ENCODE assay signal across 20 cellular contexts in the genomic region with DNA sequence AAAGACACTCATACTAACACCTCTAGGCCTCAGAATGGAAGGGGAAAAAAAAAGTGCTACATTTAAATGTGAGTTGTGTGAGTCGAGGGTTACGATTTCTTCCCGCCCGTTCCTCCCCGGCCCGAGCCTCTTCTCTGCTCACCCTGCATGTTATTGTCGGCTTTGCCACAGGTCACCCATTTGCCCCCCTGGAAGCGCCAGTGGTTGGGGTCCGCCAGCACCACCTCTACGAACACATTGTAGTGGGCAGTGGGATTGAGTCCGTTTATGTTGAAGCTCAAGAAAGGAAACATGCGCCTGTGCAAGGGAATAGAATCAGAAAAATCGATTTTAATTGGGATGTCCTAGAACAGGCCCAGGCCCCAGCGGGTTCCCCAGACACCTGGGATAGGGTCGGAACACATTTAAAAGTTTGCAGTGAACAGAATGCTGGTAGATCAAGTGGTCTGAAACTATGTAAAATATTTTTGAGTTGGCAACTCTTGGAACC. TPM values are rescaled to one million over a fixed set of nuclear protein-coding genes. Genes with fewer than 3 reads are reported as not detected.
DNase-seq lines count a peak whose midpoint lies in the region; ATAC-seq and TF ChIP-seq lines count a peak whose summit lies in the region.
"Had no signal": no experiment of that assay in that cellular context is flagged by ENCODE, and none has a peak within 500 bp of the region (broad histone marks: within the 10 kb centered on the region; RNA-seq: fewer than 3 reads in every experiment).

No MANE protein-coding gene starts in this region.

- peaks cover 47% of the 10 kb centered on the region for H3K4me1 Mint-ChIP-seq in activated CD8-positive, alpha-beta memory T cell treated with anti-CD3 and anti-CD28 coated beads, Interleukin-2, amount 10 ng/mL, durations not matched to agents 7 days and 5 days
- H3K4me1 Mint-ChIP-seq in activated CD4-positive, alpha-beta memory T cell treated with anti-CD3 and anti-CD28 coated beads for 36 hours (ENCODE audit: low read depth), result peaks cover 22% of the 10 kb centered on the region
- H3K4me1 Mint-ChIP-seq in endothelial cell (ENCODE audit: unreplicated experiment), result peaks cover 29% of the 10 kb centered on the region

- POLR2A ChIA-PET in activated CD4-positive, alpha-beta memory T cell treated with anti-CD3 and anti-CD28 coated beads for 36 hours (lab: Charles Lee), result no interaction called here

- CTCF ChIA-PET in activated CD8-positive, alpha-beta memory T cell treated with anti-CD3 and anti-CD28 coated beads, Interleukin-2, amount 10 ng/mL, durations not matched to agents 7 days and 5 days (lab: Charles Lee), result interaction anchor here (0.6 to 9.6 kb wide), 5 partner anchors 8 to 606 kb away, joined by 4 to 82 read pairs (median 5); no protein-coding TSS in a partner anchor
- CTCF ChIA-PET in activated CD4-positive, alpha-beta memory T cell treated with anti-CD3 and anti-CD28 coated beads for 36 hours (lab: Charles Lee), result interaction anchor here (0.8 to 5.8 kb wide), 3 partner anchors 598 to 607 kb away, joined by 3 to 65 read pairs (median 3); no protein-coding TSS in a partner anchor

- H3K4me1 ChIP-seq in spleen, result peaks cover 15 to 57% (median 41%) of the 10 kb centered on the region in 6 donors
- H3K4me1 ChIP-seq in uterus, result peaks cover 0 to 17% of the 10 kb centered on the region in 2 donors
- H3K4me1 ChIP-seq: prostate gland had no signal

- 24 to 39% (median 33%) methylated on average over 15 of the region's 15 CpGs for WGBS in spleen, 5 donors

- H3K27me3 ChIP-seq in spleen (replicated peaks in 1 of 7) (peaks cover 3 to 98% (median 82%) of the 10 kb centered on the region in 7 donors), uterus (peaks cover 0 to 36% of the 10 kb centered on the region in 2 donors)

- no peaks in the 10 kb centered on the region for H3K36me3 ChIP-seq in spleen
- H3K36me3 ChIP-seq in uterus, result no peaks in the 10 kb centered on the region
- H3K36me3 ChIP-seq: esophagus muscularis mucosa, prostate gland, transverse colon had no signal

- intact Hi-C loops in activated CD4-positive, alpha-beta memory T cell treated with anti-CD3 and anti-CD28 coated beads for 36 hours (cut with micrococcal nuclease), result loop anchor here (5.0 kb wide), 1 partner anchor 162 kb away; no protein-coding TSS in a partner anchor
- intact Hi-C loops in spleen (cut with DNase I; ENCODE audit: low total_unique reads), result no loop called here
- intact Hi-C loops in uterus (cut with DNase I; ENCODE audit: low total_unique reads), result no loop called here

- no peak for DNase-seq in activated CD8-positive, alpha-beta memory T cell treated with anti-CD3 and anti-CD28 coated beads, Interleukin-2, amount 10 ng/mL, durations not matched to agents 7 days and 5 days
- DNase-seq in activated CD8-positive, alpha-beta memory T cell treated with anti-CD3 and anti-CD28 coated beads for 24 hours, result no peak
- no peak for DNase-seq in activated CD4-positive, alpha-beta memory T cell treated with anti-CD3 and anti-CD28 coated beads for 36 hours
- DNase-seq in endothelial cell (ENCODE audit: low spot score) (no peak), spleen (peak; percentile 69), MV-4-11 (lab: John Stamatoyannopoulos, UW) (no peak), uterus (no peak), NCI-H2107 (lab: John Stamatoyannopoulos, UW) (no peak)
- DNase-seq: GOT3; KG1; stimulated activated naive B cell treated with anti-CD40 and anti-IgM and Interleukin-4, amounts not matched to agents 10 μg/mL and 1 μg/mL and 100 μg/mL, for 72 hours; transverse colon had no signal

- TF ChIP-seq CTCF in endothelial cell (IDR thresholded peaks at IDR 0.05; ENCODE audit: unreplicated experiment) (no peak), spleen (IDR thresholded peaks at IDR 0.05 in 8 of 11, conservative IDR thresholded peaks at IDR 0.05 in 3 of 11) (no peak), uterus (IDR thresholded peaks at IDR 0.05) (no peak)

- H3K27ac Mint-ChIP-seq in activated CD8-positive, alpha-beta memory T cell treated with anti-CD3 and anti-CD28 coated beads, Interleukin-2, amount 10 ng/mL, durations not matched to agents 7 days and 5 days, result peak overlapping the region; percentile 58
- peak overlapping the region; percentile 29 for H3K27ac Mint-ChIP-seq in activated CD4-positive, alpha-beta memory T cell treated with anti-CD3 and anti-CD28 coated beads for 36 hours
- H3K27ac Mint-ChIP-seq in endothelial cell (ENCODE audit: unreplicated experiment), result no peak overlapping the region

- H3K27ac ChIP-seq in spleen, result peak overlapping the region in 6 of 8 donors; percentile 59 to 81 (median 75)
- no peak overlapping the region for H3K27ac ChIP-seq in uterus
- H3K27ac ChIP-seq: C4-2B, esophagus muscularis mucosa, prostate gland, transverse colon had no signal

- H3K4me3 ChIP-seq in spleen, result peak overlapping the region in 6 of 8 donors; percentile 15 to 85 (median 62)
- no peak overlapping the region for H3K4me3 ChIP-seq in uterus

- peaks cover 37% of the 10 kb centered on the region for H3K27me3 Mint-ChIP-seq in activated CD8-positive, alpha-beta memory T cell treated with anti-CD3 and anti-CD28 coated beads, Interleukin-2, amount 10 ng/mL, durations not matched to agents 7 days and 5 days
- peaks cover 51% of the 10 kb centered on the region for H3K27me3 Mint-ChIP-seq in activated CD4-positive, alpha-beta memory T cell treated with anti-CD3 and anti-CD28 coated beads for 36 hours
- peaks cover 33% of the 10 kb centered on the region for H3K27me3 Mint-ChIP-seq in endothelial cell (ENCODE audit: unreplicated experiment)

- no peak for ATAC-seq in activated CD8-positive, alpha-beta memory T cell treated with anti-CD3 and anti-CD28 coated beads, Interleukin-2, amount 10 ng/mL, durations not matched to agents 7 days and 5 days
- ATAC-seq: SK-N-SH treated with all-trans-retinoic acid at 6 μM for 48 hours; stimulated activated naive B cell treated with anti-CD40 and anti-IgM and Interleukin-4, amounts not matched to agents 10 μg/mL and 1 μg/mL and 100 μg/mL, for 72 hours had no signal

- H3K9me3 Mint-ChIP-seq in activated CD8-positive, alpha-beta memory T cell treated with anti-CD3 and anti-CD28 coated beads, Interleukin-2, amount 10 ng/mL, durations not matched to agents 7 days and 5 days (ENCODE audit: low read depth), result no peaks in the 10 kb centered on the region
- H3K9me3 Mint-ChIP-seq in activated CD4-positive, alpha-beta memory T cell treated with anti-CD3 and anti-CD28 coated beads for 36 hours, result no peaks in the 10 kb centered on the region
- no peaks in the 10 kb centered on the region for H3K9me3 Mint-ChIP-seq in endothelial cell (ENCODE audit: unreplicated experiment)
- H3K9me3 Mint-ChIP-seq: stimulated activated naive B cell treated with anti-CD40 and anti-IgM and Interleukin-4, amounts not matched to agents 10 μg/mL and 1 μg/mL and 100 μg/mL, for 72 hours had no signal

- H3K9me3 ChIP-seq in spleen, result peaks cover 0 to 6% (median 0%) of the 10 kb centered on the region in 8 donors
- no peaks in the 10 kb centered on the region for H3K9me3 ChIP-seq in uterus
- H3K9me3 ChIP-seq: esophagus muscularis mucosa, prostate gland, transverse colon had no signal

- H3K36me3 Mint-ChIP-seq in activated CD8-positive, alpha-beta memory T cell treated with anti-CD3 and anti-CD28 coated beads, Interleukin-2, amount 10 ng/mL, durations not matched to agents 7 days and 5 days, result peaks cover 15% of the 10 kb centered on the region
- H3K36me3 Mint-ChIP-seq in activated CD4-positive, alpha-beta memory T cell treated with anti-CD3 and anti-CD28 coated beads for 36 hours, result no peaks in the 10 kb centered on the region
- H3K36me3 Mint-ChIP-seq in endothelial cell (ENCODE audit: low read depth, unreplicated experiment), result no peaks in the 10 kb centered on the region

- TF ChIP-seq POLR2A in spleen (IDR thresholded peaks at IDR 0.05), result no peak
- TF ChIP-seq POLR2A in uterus (IDR thresholded peaks at IDR 0.05), result no peak

- peak overlapping the region; percentile 81 for H3K4me3 Mint-ChIP-seq in activated CD8-positive, alpha-beta memory T cell treated with anti-CD3 and anti-CD28 coated beads, Interleukin-2, amount 10 ng/mL, durations not matched to agents 7 days and 5 days
- peak overlapping the region; percentile 13 for H3K4me3 Mint-ChIP-seq in activated CD4-positive, alpha-beta memory T cell treated with anti-CD3 and anti-CD28 coated beads for 36 hours
- H3K4me3 Mint-ChIP-seq in endothelial cell (ENCODE audit: unreplicated experiment), result peak overlapping the region; percentile 78

RNA-seq across cellular contexts. Expression of a gene that starts 2.0 kb away (rescaled TPM):
- total RNA-seq in activated CD8-positive, alpha-beta memory T cell treated with anti-CD3 and anti-CD28 coated beads, Interleukin-2, amount 10 ng/mL, durations not matched to agents 7 days and 5 days, result 10 to 100 TPM in 1 of 2 experiments, 1 to 10 TPM in 1; 7.3 to 12.5 TPM
- 1 to 10 TPM; 1.4 to 1.5 TPM for total RNA-seq in activated CD4-positive, alpha-beta memory T cell treated with anti-CD3 and anti-CD28 coated beads for 36 hours
- 5.1 TPM for total RNA-seq in endothelial cell (ENCODE audit: unreplicated experiment)
- 10 to 100 TPM in 6 of 7 donors, 1 to 10 TPM in 1; 7.7 to 17.2 (median 14.6) TPM for total RNA-seq in spleen
- 1 to 10 TPM; 1.1 to 2.3 (median 1.3) TPM for polyA plus RNA-seq in spleen
- total RNA-seq in uterus, result under 1 TPM in 2 of 4 donors, not detected in 2; 0.62 to 0.82 TPM
- total RNA-seq: A673, bronchial epithelial cell, glomerular endothelial cell, myocyte had no signal

Comparison
In these comparisons a context has a peak if more than half of its experiments do, and no peak if none do; other contexts are left out.
1. H3K4me3 Mint-ChIP-seq: peak in every context shown above with its lines; median percentile 81 in activated CD8-positive, alpha-beta memory T cell treated with anti-CD3 and anti-CD28 coated beads, Interleukin-2, amount 10 ng/mL, durations not matched to agents 7 days and 5 days; 78 in endothelial cell; 13 in activated CD4-positive, alpha-beta memory T cell treated with anti-CD3 and anti-CD28 coated beads for 36 hours.
2. H3K27ac ChIP-seq: peak in spleen (6 of 8); none in uterus (0 of 2).
3. H3K4me3 ChIP-seq: peak in spleen (6 of 8); none in uterus (0 of 2).